Comparison of ENCODE assay signal across 2 cellular contexts in the genomic region with DNA sequence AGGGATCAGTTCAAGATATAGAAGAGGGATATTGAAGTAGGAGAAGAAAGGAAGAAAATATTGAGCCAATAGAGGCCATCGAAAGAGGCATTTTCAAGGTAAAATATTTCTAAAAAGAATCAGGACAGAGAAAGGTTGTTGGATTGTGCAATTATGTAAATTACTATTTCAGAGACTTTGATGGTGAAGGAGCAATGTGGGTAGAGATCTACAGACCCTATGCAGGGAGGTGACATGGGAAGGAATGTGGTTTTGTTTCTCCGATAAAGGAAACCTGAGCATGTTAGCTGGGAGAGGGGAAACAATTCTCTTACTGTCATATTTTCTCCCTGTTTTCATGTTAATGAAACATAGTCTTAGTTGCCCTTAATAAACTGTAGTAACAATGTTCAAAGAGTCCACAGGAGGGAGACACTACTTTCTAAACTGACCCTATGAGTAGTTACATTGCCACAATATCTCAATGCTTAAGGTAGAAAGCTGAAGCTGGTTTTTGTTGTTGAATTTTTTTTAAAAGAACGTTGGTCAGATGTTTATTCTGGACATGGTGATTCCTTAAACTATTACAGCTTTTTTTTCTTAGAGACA.
TF ChIP-seq lines count a peak whose summit lies in the region.

No MANE protein-coding gene starts in this region.

TF ChIP-seq in liver, 16 proteins besides CTCF, POLR2A, EP300 and RAD21 (continued from another document):
- TF ChIP-seq REST (IDR thresholded peaks at IDR 0.05): no peak
- TF ChIP-seq MAX (IDR thresholded peaks at IDR 0.05): no peak
- TF ChIP-seq, protein P1, sequence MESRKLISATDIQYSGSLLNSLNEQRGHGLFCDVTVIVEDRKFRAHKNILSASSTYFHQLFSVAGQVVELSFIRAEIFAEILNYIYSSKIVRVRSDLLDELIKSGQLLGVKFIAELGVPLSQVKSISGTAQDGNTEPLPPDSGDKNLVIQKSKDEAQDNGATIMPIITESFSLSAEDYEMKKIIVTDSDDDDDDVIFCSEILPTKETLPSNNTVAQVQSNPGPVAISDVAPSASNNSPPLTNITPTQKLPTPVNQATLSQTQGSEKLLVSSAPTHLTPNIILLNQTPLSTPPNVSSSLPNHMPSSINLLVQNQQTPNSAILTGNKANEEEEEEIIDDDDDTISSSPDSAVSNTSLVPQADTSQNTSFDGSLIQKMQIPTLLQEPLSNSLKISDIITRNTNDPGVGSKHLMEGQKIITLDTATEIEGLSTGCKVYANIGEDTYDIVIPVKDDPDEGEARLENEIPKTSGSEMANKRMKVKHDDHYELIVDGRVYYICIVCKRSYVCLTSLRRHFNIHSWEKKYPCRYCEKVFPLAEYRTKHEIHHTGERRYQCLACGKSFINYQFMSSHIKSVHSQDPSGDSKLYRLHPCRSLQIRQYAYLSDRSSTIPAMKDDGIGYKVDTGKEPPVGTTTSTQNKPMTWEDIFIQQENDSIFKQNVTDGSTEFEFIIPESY (IDR thresholded peaks at IDR 0.05): no peak
- no peak for TF ChIP-seq HNF4A (conservative IDR thresholded peaks at IDR 0.05)

TF ChIP-seq in HepG2, 621 proteins besides CTCF, POLR2A, EP300 and RAD21 (continued from another document):
- TF ChIP-seq SNAI1 (CRISPR knock-in tag; IDR thresholded peaks at IDR 0.05; ENCODE audit: borderline replicate concordance) (no peak), NCOA2 (CRISPR knock-in tag; IDR thresholded peaks at IDR 0.05) (no peak), PHF8 (CRISPR knock-in tag; IDR thresholded peaks at IDR 0.05) (no peak), SMC3 (IDR thresholded peaks at IDR 0.05; ENCODE audit: low read length) (no peak), RAD51 (IDR thresholded peaks at IDR 0.05; ENCODE audit: borderline replicate concordance) (no peak), FOXM1 (CRISPR knock-in tag; IDR thresholded peaks at IDR 0.05) (no peak), MYNN (CRISPR knock-in tag; IDR thresholded peaks at IDR 0.05; ENCODE audit: low read depth) (no peak), ZFP62 (CRISPR knock-in tag; IDR thresholded peaks at IDR 0.05) (no peak), KLF6 (CRISPR knock-in tag; IDR thresholded peaks at IDR 0.05) (no peak), HMG20A (CRISPR knock-in tag; IDR thresholded peaks at IDR 0.05; ENCODE audit: borderline replicate concordance) (no peak)
- TF ChIP-seq, protein P2, sequence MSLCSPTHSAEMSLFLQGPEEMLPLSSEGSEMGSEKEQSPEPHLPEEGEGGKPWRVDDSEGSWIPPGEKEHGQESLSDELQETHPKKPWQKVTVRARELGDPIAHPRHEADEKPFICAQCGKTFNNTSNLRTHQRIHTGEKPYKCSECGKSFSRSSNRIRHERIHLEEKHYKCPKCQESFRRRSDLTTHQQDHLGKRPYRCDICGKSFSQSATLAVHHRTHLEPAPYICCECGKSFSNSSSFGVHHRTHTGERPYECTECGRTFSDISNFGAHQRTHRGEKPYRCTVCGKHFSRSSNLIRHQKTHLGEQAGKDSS (CRISPR knock-in tag; IDR thresholded peaks at IDR 0.05; ENCODE audit: borderline replicate concordance, low read depth): no peak
- TF ChIP-seq, protein P3, sequence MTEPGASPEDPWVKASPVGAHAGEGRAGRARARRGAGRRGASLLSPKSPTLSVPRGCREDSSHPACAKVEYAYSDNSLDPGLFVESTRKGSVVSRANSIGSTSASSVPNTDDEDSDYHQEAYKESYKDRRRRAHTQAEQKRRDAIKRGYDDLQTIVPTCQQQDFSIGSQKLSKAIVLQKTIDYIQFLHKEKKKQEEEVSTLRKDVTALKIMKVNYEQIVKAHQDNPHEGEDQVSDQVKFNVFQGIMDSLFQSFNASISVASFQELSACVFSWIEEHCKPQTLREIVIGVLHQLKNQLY (CRISPR knock-in tag; IDR thresholded peaks at IDR 0.05): no peak
- TF ChIP-seq, protein P4, sequence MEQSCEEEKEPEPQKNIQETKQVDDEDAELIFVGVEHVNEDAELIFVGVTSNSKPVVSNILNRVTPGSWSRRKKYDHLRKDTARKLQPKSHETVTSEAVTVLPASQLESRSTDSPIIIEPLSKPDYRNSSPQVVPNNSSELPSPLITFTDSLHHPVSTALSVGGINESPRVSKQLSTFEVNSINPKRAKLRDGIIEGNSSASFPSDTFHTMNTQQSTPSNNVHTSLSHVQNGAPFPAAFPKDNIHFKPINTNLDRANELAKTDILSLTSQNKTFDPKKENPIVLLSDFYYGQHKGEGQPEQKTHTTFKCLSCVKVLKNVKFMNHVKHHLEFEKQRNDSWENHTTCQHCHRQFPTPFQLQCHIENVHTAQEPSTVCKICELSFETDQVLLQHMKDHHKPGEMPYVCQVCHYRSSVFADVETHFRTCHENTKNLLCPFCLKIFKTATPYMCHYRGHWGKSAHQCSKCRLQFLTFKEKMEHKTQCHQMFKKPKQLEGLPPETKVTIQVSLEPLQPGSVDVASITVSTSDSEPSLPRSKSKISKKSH (CRISPR knock-in tag; IDR thresholded peaks at IDR 0.05; ENCODE audit: borderline replicate concordance): no peak
